31 cellular contexts compared by ENCODE assay signal in genomic region chr1:169330927-169331326, GRCh38.
"Had no signal": no experiment of that assay in that cellular context is flagged by ENCODE, and none has a peak within 500 bp of the region (broad histone marks: within the 10 kb centered on the region; RNA-seq: fewer than 3 reads in every experiment).

No MANE protein-coding gene starts in this region.

- H3K4me1 Mint-ChIP-seq: activated naive CD4-positive, alpha-beta T cell treated with anti-CD3 and anti-CD28 coated beads, Interleukin-2, amount 10 ng/mL, durations not matched to agents 7 days and 5 days; brain had no signal

- DNase-seq: activated B cell treated with CpG ODN at 0.5 μM for 24 hours; activated CD4-positive, alpha-beta memory T cell treated with anti-CD3 and anti-CD28 coated beads for 36 hours; activated CD4-positive, alpha-beta T cell treated with anti-CD3 and anti-CD28 coated beads for 4 hours; activated CD4-positive, alpha-beta T cell treated with anti-CD3 and anti-CD28 coated beads, Interleukin-2, amount 10 ng/mL, durations not matched to agents 24 days and 14 days; activated CD4-positive, alpha-beta T cell treated with anti-CD3 and anti-CD28 coated beads, Interleukin-2, amount 50 U/mL, for 1 hour; activated CD4-positive, alpha-beta T cell treated with anti-CD3 and anti-CD28 coated beads, Interleukin-2, amount 50 U/mL, for 4 hours; activated CD4-positive, CD25-positive, alpha-beta regulatory T cell treated with anti-CD3 and anti-CD28 coated beads, Interleukin-2, amount 50 U/mL, for 72 hours; activated CD8-positive, alpha-beta memory T cell treated with anti-CD3 and anti-CD28 coated beads, Interleukin-2, amount 50 U/mL, for 48 hours; activated CD8-positive, alpha-beta T cell treated with anti-CD3 and anti-CD28 coated beads for 36 hours; activated effector memory CD4-positive, alpha-beta T cell treated with Interleukin-2 at 50 U/mL for 16 hours; activated gamma-delta T cell; activated naive CD4-positive, alpha-beta T cell treated with anti-CD3 and anti-CD28 coated beads, Interleukin-2, amount 10 ng/mL, durations not matched to agents 7 days and 5 days; activated naive CD4-positive, alpha-beta T cell treated with Interleukin-2 at 50 U/mL for 16 hours; activated naive CD8-positive, alpha-beta T cell treated with anti-CD3 and anti-CD28 coated beads, Interleukin-2, amount 10 ng/mL, durations not matched to agents 7 days and 5 days; activated naive CD8-positive, alpha-beta T cell treated with anti-CD3 and anti-CD28 coated beads, Interleukin-2, amount 50 U/mL, for 24 hours; activated T-cell treated with anti-CD3 and anti-CD28 coated beads, Interleukin-2, amount 50 U/mL, for 24 hours; activated T-cell treated with anti-CD3 and anti-CD28 coated beads, Interleukin-2, amount 50 U/mL, for 48 hours; amygdala; anterior cingulate cortex; caudate nucleus; cerebellar nuclear complex; T-helper 2 cell; T-helper 9 cell had no signal

- ATAC-seq: activated CD8-positive, alpha-beta T cell treated with anti-CD3 and anti-CD28 coated beads for 36 hours; activated naive CD8-positive, alpha-beta T cell treated with anti-CD3 and anti-CD28 coated beads, Interleukin-2, amount 50 U/mL, for 24 hours had no signal

- H3K4me3 Mint-ChIP-seq: activated B cell treated with CpG ODN at 0.5 μM for 24 hours; activated CD4-positive, alpha-beta memory T cell treated with anti-CD3 and anti-CD28 coated beads for 36 hours; activated CD4-positive, alpha-beta T cell treated with anti-CD3 and anti-CD28 coated beads, Interleukin-2, amount 10 ng/mL, durations not matched to agents 24 days and 14 days; activated CD8-positive, alpha-beta T cell treated with anti-CD3 and anti-CD28 coated beads for 36 hours; activated naive CD4-positive, alpha-beta T cell treated with anti-CD3 and anti-CD28 coated beads, Interleukin-2, amount 10 ng/mL, durations not matched to agents 7 days and 5 days; activated naive CD4-positive, alpha-beta T cell treated with anti-CD3 and anti-CD28 coated beads, Interleukin-2, amount 50 U/mL, for 24 hours; activated naive CD8-positive, alpha-beta T cell; activated naive CD8-positive, alpha-beta T cell treated with anti-CD3 and anti-CD28 coated beads, Interleukin-2, amount 10 ng/mL, durations not matched to agents 7 days and 5 days; activated naive CD8-positive, alpha-beta T cell treated with anti-CD3 and anti-CD28 coated beads, Interleukin-2, amount 50 U/mL, for 24 hours; activated T-cell treated with anti-CD3 and anti-CD28 coated beads, Interleukin-2, amount 50 U/mL, for 24 hours; brain; central memory CD8-positive, alpha-beta T cell; T-helper 1 cell treated with Interleukin-12 subunit alpha and Interleukin-12 subunit beta and Interleukin-4 antibody, amounts not matched to agents 30 μg/mL and 1 μg/mL, for 36 hours; T-helper 2 cell treated with Interferon-gamma antibody and Interleukin-4, amounts not matched to agents 5 μg/mL and 100 μg/mL, for 36 hours had no signal

- H3K27ac Mint-ChIP-seq: activated B cell treated with CpG ODN at 0.5 μM for 24 hours; activated CD4-positive, alpha-beta memory T cell treated with anti-CD3 and anti-CD28 coated beads for 36 hours; activated CD4-positive, alpha-beta T cell treated with anti-CD3 and anti-CD28 coated beads, Interleukin-2, amount 10 ng/mL, durations not matched to agents 24 days and 14 days; activated CD8-positive, alpha-beta T cell treated with anti-CD3 and anti-CD28 coated beads for 36 hours; activated naive CD4-positive, alpha-beta T cell treated with anti-CD3 and anti-CD28 coated beads, Interleukin-2, amount 10 ng/mL, durations not matched to agents 7 days and 5 days; activated naive CD4-positive, alpha-beta T cell treated with anti-CD3 and anti-CD28 coated beads, Interleukin-2, amount 50 U/mL, for 24 hours; activated naive CD8-positive, alpha-beta T cell; activated naive CD8-positive, alpha-beta T cell treated with anti-CD3 and anti-CD28 coated beads, Interleukin-2, amount 10 ng/mL, durations not matched to agents 7 days and 5 days; activated naive CD8-positive, alpha-beta T cell treated with anti-CD3 and anti-CD28 coated beads, Interleukin-2, amount 50 U/mL, for 24 hours; activated T-cell treated with anti-CD3 and anti-CD28 coated beads, Interleukin-2, amount 50 U/mL, for 24 hours; activated T-helper 2 cell treated with anti-CD3 and anti-CD28 coated beads, Interferon-gamma antibody, Interleukin-2, Interleukin-4, amounts not matched to agents 10 μg/mL and 5 μg/mL and 100 μg/mL, durations not matched to agents 14 hours and 24 hours and 36 hours; brain; T-helper 1 cell treated with Interleukin-12 subunit alpha and Interleukin-12 subunit beta and Interleukin-4 antibody, amounts not matched to agents 30 μg/mL and 1 μg/mL, for 36 hours; T-helper 2 cell treated with Interferon-gamma antibody and Interleukin-4, amounts not matched to agents 5 μg/mL and 100 μg/mL, for 36 hours had no signal

- FAIRE-seq: bronchial epithelial cell had no signal

- H3K27me3 Mint-ChIP-seq: activated B cell treated with CpG ODN at 0.5 μM for 24 hours; activated CD4-positive, alpha-beta memory T cell treated with anti-CD3 and anti-CD28 coated beads for 36 hours; activated CD4-positive, alpha-beta T cell treated with anti-CD3 and anti-CD28 coated beads, Interleukin-2, amount 10 ng/mL, durations not matched to agents 24 days and 14 days; activated CD8-positive, alpha-beta T cell treated with anti-CD3 and anti-CD28 coated beads for 36 hours; activated naive CD4-positive, alpha-beta T cell treated with anti-CD3 and anti-CD28 coated beads, Interleukin-2, amount 10 ng/mL, durations not matched to agents 7 days and 5 days; activated naive CD4-positive, alpha-beta T cell treated with anti-CD3 and anti-CD28 coated beads, Interleukin-2, amount 50 U/mL, for 24 hours; activated naive CD8-positive, alpha-beta T cell; activated naive CD8-positive, alpha-beta T cell treated with anti-CD3 and anti-CD28 coated beads, Interleukin-2, amount 10 ng/mL, durations not matched to agents 7 days and 5 days; activated naive CD8-positive, alpha-beta T cell treated with anti-CD3 and anti-CD28 coated beads, Interleukin-2, amount 50 U/mL, for 24 hours; activated T-cell treated with anti-CD3 and anti-CD28 coated beads, Interleukin-2, amount 50 U/mL, for 24 hours; brain; central memory CD8-positive, alpha-beta T cell had no signal
